Comparison of ENCODE assay signal across 10 cellular contexts in the genomic region with DNA sequence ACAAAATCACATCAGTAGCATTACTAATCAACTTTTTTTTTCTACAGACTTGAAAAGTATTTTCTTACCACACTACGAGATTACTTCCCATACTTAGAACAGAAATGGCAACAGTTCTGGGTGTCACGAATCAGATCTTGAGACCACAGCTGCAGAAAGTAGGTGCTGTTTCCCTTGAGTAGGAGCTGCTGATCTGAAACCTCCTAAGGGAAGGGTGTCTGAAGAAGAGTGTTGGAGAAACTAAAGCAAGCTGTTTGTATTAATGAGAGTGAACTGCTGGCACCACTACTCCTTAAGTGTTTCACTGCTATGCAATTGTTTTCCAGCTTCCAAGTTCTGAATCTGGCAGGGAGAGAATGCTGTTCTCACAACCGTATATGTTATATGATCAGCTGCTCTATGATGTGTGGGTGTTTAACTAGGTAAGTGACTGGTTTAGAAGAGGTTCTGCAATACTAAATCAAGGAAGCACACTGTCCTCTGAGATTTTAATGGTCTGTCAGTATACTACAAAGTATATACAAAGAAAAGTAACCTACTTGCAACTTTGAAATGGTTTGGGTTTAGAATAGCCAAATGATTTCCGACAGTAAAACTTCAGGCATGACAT. TPM values are rescaled to one million over a fixed set of nuclear protein-coding genes. Genes with fewer than 3 reads are reported as not detected.
DNase-seq lines count a peak whose midpoint lies in the region; ATAC-seq and TF ChIP-seq lines count a peak whose summit lies in the region.
"Had no signal": no experiment of that assay in that cellular context is flagged by ENCODE, and none has a peak within 500 bp of the region (broad histone marks: within the 10 kb centered on the region; RNA-seq: fewer than 3 reads in every experiment).

No MANE protein-coding gene starts in this region.

- H3K4me3 Mint-ChIP-seq in activated naive CD8-positive, alpha-beta T cell treated with anti-CD3 and anti-CD28 coated beads, Interleukin-2, amount 10 ng/mL, durations not matched to agents 7 days and 5 days, result peak overlapping the region; percentile 95

- no peaks in the 10 kb centered on the region for H3K9me3 Mint-ChIP-seq in activated naive CD8-positive, alpha-beta T cell treated with anti-CD3 and anti-CD28 coated beads, Interleukin-2, amount 10 ng/mL, durations not matched to agents 7 days and 5 days

- DNase-seq in GM10266 (ENCODE audit: extremely low spot score) (peak; percentile 40), SW480 (ENCODE audit: low spot score) (no peak), tibial artery (no peak), trophoblast cell (no peak), NOMO-1 treated with DMSO at 0.1 percent for 48 hours (lab: John Stamatoyannopoulos, UW; ENCODE audit: unreplicated experiment) (no peak)
- DNase-seq in activated naive CD8-positive, alpha-beta T cell treated with anti-CD3 and anti-CD28 coated beads, Interleukin-2, amount 10 ng/mL, durations not matched to agents 7 days and 5 days, result no peak
- DNase-seq: activated CD4-positive, CD25-positive, alpha-beta regulatory T cell; NCI-H2107 had no signal

- H3K36me3 ChIP-seq in neural cell (ENCODE audit: insufficient read depth, low read length) (no peaks in the 10 kb centered on the region), tibial artery (no peaks in the 10 kb centered on the region), trophoblast cell (ENCODE audit: control insufficient read depth in 1 of 2, insufficient read depth in 2 of 2, low read length in 2 of 2) (no peaks in the 10 kb centered on the region)

- no peak overlapping the region for H4K91ac ChIP-seq in trophoblast cell (ENCODE audit: low read depth, low read length)

- no peaks in the 10 kb centered on the region for H4K20me1 ChIP-seq in neural cell (ENCODE audit: insufficient read depth)

- TF ChIP-seq CTCF in GM10266 (IDR thresholded peaks at IDR 0.05; ENCODE audit: control insufficient read depth, insufficient read depth, low read depth, missing control alignments) (no peak), neural cell (IDR thresholded peaks at IDR 0.05; ENCODE audit: poor library complexity, severe bottlenecking) (no peak), tibial artery (IDR thresholded peaks at IDR 0.05) (no peak)

- H3K27ac ChIP-seq in neural cell (ENCODE audit: low read length), result no peak overlapping the region
- no peak overlapping the region for H3K27ac ChIP-seq in tibial artery
- no peak overlapping the region for H3K27ac ChIP-seq in trophoblast cell (ENCODE audit: low read depth, low read length)

- intact Hi-C loops in tibial artery (cut with DNase I; ENCODE audit: low total_unique reads), result no loop called here

- H3K23ac ChIP-seq in trophoblast cell (ENCODE audit: low read length), result no peak overlapping the region

- H3K27ac Mint-ChIP-seq in activated naive CD8-positive, alpha-beta T cell treated with anti-CD3 and anti-CD28 coated beads, Interleukin-2, amount 10 ng/mL, durations not matched to agents 7 days and 5 days, result peak overlapping the region; percentile 62

- peaks cover 13% of the 10 kb centered on the region for H3K36me3 Mint-ChIP-seq in activated naive CD8-positive, alpha-beta T cell treated with anti-CD3 and anti-CD28 coated beads, Interleukin-2, amount 10 ng/mL, durations not matched to agents 7 days and 5 days

- no peaks in the 10 kb centered on the region for H3K9me3 ChIP-seq in neural cell (ENCODE audit: low read length)
- no peaks in the 10 kb centered on the region for H3K9me3 ChIP-seq in tibial artery
- H3K9me3 ChIP-seq in trophoblast cell (ENCODE audit: insufficient read depth, low read depth, low read length), result no peaks in the 10 kb centered on the region

- WGBS in trophoblast cell (ENCODE audit: extremely low coverage, insufficient coverage, insufficient read length), result no CpG with 5 or more reads among the region's 4 CpGs

- peaks cover 44% of the 10 kb centered on the region for H3K4me1 Mint-ChIP-seq in activated naive CD8-positive, alpha-beta T cell treated with anti-CD3 and anti-CD28 coated beads, Interleukin-2, amount 10 ng/mL, durations not matched to agents 7 days and 5 days

- no peak overlapping the region for H3K4ac ChIP-seq in trophoblast cell (ENCODE audit: low read depth, low read length)

- TF ChIP-seq EP300 in neural cell (conservative IDR thresholded peaks at IDR 0.05; ENCODE audit: poor library complexity, severe bottlenecking), result no peak

- H3K79me2 ChIP-seq in neural cell (replicated peaks; ENCODE audit: insufficient read depth, low read length) (peaks cover 63% of the 10 kb centered on the region), trophoblast cell (ENCODE audit: control insufficient read depth, insufficient read depth, low read length, poor library complexity) (peaks cover 11% of the 10 kb centered on the region)

- no peaks in the 10 kb centered on the region for H3K27me3 Mint-ChIP-seq in activated naive CD8-positive, alpha-beta T cell treated with anti-CD3 and anti-CD28 coated beads, Interleukin-2, amount 10 ng/mL, durations not matched to agents 7 days and 5 days

- no peak overlapping the region for H3K18ac ChIP-seq in trophoblast cell (ENCODE audit: low read length)

- peak; percentile 26 for ATAC-seq in HG02610 (IDR thresholded peaks at IDR 0.05; ENCODE audit: unreplicated experiment)
- no peak for ATAC-seq in activated naive CD8-positive, alpha-beta T cell treated with anti-CD3 and anti-CD28 coated beads, Interleukin-2, amount 10 ng/mL, durations not matched to agents 7 days and 5 days (ENCODE audit: low read depth)

- H3K79me1 ChIP-seq in trophoblast cell (ENCODE audit: low read length), result peaks cover 9% of the 10 kb centered on the region

- peak overlapping the region; percentile 93 for H3K4me2 ChIP-seq in neural cell (ENCODE audit: low read length)
- H3K4me2 ChIP-seq in trophoblast cell (ENCODE audit: low read length), result no peak overlapping the region

- H3K9me2 ChIP-seq in neural cell (ENCODE audit: insufficient read depth, low read length), result no peaks in the 10 kb centered on the region

- H3K4me3 ChIP-seq in neural cell (ENCODE audit: low read length), result peak overlapping the region; percentile 70
- no peak overlapping the region for H3K4me3 ChIP-seq in tibial artery
- no peak overlapping the region for H3K4me3 ChIP-seq in trophoblast cell (ENCODE audit: low read depth, low read length)

- H2BK12ac ChIP-seq in trophoblast cell (ENCODE audit: low read length), result no peak overlapping the region

- H2AK5ac ChIP-seq in trophoblast cell (ENCODE audit: low read length), result no peak overlapping the region

- no peak overlapping the region for H2BK120ac ChIP-seq in trophoblast cell (ENCODE audit: insufficient read depth, low read length, poor library complexity)

- H3K9ac ChIP-seq in neural cell (ENCODE audit: low read length), result no peak overlapping the region
- H3K9ac ChIP-seq in trophoblast cell (ENCODE audit: low read length), result no peak overlapping the region

- no peaks in the 10 kb centered on the region for H3F3A ChIP-seq in neural cell (ENCODE audit: insufficient read depth, low read length, poor library complexity, severe bottlenecking)

- peaks cover 0 to 29% (median 12%) of the 10 kb centered on the region in 4 donors for H3K4me1 ChIP-seq in tibial artery
- peaks cover 2 to 6% of the 10 kb centered on the region in 2 experiments for H3K4me1 ChIP-seq in trophoblast cell (ENCODE audit: control insufficient read depth in 1 of 2, insufficient read depth in 2 of 2, low read length in 2 of 2)

- no peak overlapping the region for H4K12ac ChIP-seq in trophoblast cell (ENCODE audit: low read depth, low read length)

- no peak overlapping the region for H3K14ac ChIP-seq in trophoblast cell (ENCODE audit: low read length)

- H4K8ac ChIP-seq in trophoblast cell (ENCODE audit: low read depth, low read length), result no peak overlapping the region

- H2BK5ac ChIP-seq in trophoblast cell (ENCODE audit: low read depth, low read length, poor library complexity), result no peak overlapping the region

- no peak for TF ChIP-seq RAD21 in neural cell (conservative IDR thresholded peaks at IDR 0.05)

- POLR2A ChIA-PET in activated naive CD8-positive, alpha-beta T cell treated with anti-CD3 and anti-CD28 coated beads, Interleukin-2, amount 10 ng/mL, durations not matched to agents 7 days and 5 days (lab: Charles Lee), result interaction anchor here (0.5 to 4.4 kb wide), 7 partner anchors 10 to 453 kb away, joined by 3 to 58 read pairs (median 4); no protein-coding TSS in a partner anchor

- H2AFZ ChIP-seq in neural cell (ENCODE audit: low read depth, low read length), result no peak overlapping the region
- H2AFZ ChIP-seq in trophoblast cell (ENCODE audit: insufficient read depth, low read length, poor library complexity), result no peak overlapping the region

- H3K27me3 ChIP-seq in neural cell (ENCODE audit: insufficient read depth, low read depth, low read length) (no peaks in the 10 kb centered on the region), tibial artery (no peaks in the 10 kb centered on the region), trophoblast cell (ENCODE audit: insufficient read depth, low read length) (no peaks in the 10 kb centered on the region)

TF ChIP-seq in neural cell, 6 proteins besides CTCF, POLR2A, EP300 and RAD21 (continues in another document):
- TF ChIP-seq POLR2AphosphoS5 (IDR thresholded peaks at IDR 0.05) (no peak), EZH2 (IDR thresholded peaks at IDR 0.05; ENCODE audit: borderline replicate concordance, insufficient read depth, low read length, poor library complexity, severe bottlenecking) (no peak), SMC3 (conservative IDR thresholded peaks at IDR 0.05; ENCODE audit: poor library complexity) (no peak), MXI1 (conservative IDR thresholded peaks at IDR 0.05; ENCODE audit: poor library complexity, severe bottlenecking) (no peak)

RNA-seq across cellular contexts. Expression of a gene that starts 3.3 kb away (rescaled TPM):
- total RNA-seq in activated naive CD8-positive, alpha-beta T cell treated with anti-CD3 and anti-CD28 coated beads, Interleukin-2, amount 10 ng/mL, durations not matched to agents 7 days and 5 days, result 10 to 100 TPM; 43.6 to 47.7 TPM
- polyA plus RNA-seq in neural cell, result 16.8 and 26.7 TPM in 2 replicates
- polyA minus RNA-seq in neural cell, result 48.5 and 64.0 TPM in 2 replicates
- polyA plus RNA-seq in trophoblast cell (2013), result 16.8 and 16.9 TPM in 2 replicates

RNA-seq across cellular contexts. Expression of a gene that starts 55.9 kb away (rescaled TPM):
- 100 to 1,000 TPM; 104 to 110 TPM for total RNA-seq in activated naive CD8-positive, alpha-beta T cell treated with anti-CD3 and anti-CD28 coated beads, Interleukin-2, amount 10 ng/mL, durations not matched to agents 7 days and 5 days
- 87.8 and 99.0 TPM in 2 replicates for polyA plus RNA-seq in neural cell
- polyA minus RNA-seq in neural cell, result 43.8 and 48.0 TPM in 2 replicates
- 87.0 and 88.6 TPM in 2 replicates for polyA plus RNA-seq in trophoblast cell (2013)
